In the genomic region with DNA sequence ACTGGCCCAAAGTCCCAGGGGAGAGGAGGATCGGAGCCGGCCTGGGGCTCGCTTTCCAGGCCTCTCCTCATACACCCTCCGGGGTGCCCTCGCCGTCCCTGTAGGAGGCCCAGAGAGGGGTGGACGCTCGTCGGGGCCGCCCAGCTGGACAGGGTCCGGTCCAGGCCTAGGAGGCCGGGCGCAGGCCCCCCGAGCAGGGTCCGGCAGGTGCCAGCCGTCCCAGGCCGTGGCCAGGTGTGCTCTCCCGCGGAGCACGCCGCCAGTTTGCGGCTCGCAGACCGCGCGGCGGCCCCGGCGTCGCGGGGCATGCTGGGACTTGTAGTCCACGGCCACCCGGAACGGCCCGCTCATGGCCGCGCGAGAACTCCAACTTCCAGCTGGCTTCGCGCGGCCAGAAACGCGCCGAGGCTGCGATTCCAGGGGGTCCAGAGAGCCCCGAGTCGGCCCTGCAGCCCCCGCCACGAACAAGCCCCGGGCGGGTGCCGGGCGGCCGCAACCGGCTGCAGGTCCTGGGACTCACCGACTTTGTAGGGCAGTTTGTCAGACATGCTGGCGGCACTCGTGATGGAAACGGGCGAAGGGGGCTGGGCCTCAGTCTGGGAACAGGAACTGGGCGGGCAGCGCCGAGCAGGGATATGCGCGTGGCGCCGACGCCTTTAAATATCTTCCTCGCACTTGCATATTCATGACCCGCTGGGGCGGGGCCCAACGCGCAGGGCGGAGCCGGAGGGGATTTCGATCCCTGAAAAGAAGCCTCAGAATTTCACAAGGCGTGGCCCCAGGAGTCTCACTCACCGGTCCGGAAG, we compare ENCODE assay signal across 1 cellular context.
TF ChIP-seq lines count a peak whose summit lies in the region.

A gene (minus strand): TSS at position 633 of the 806 bp plus-strand sequence. CDS start 85 bp downstream, at position 548.

TF ChIP-seq in HepG2, 621 proteins besides CTCF, POLR2A, EP300 and RAD21 (continued from another document and continues in another):
- TF ChIP-seq, protein P1, sequence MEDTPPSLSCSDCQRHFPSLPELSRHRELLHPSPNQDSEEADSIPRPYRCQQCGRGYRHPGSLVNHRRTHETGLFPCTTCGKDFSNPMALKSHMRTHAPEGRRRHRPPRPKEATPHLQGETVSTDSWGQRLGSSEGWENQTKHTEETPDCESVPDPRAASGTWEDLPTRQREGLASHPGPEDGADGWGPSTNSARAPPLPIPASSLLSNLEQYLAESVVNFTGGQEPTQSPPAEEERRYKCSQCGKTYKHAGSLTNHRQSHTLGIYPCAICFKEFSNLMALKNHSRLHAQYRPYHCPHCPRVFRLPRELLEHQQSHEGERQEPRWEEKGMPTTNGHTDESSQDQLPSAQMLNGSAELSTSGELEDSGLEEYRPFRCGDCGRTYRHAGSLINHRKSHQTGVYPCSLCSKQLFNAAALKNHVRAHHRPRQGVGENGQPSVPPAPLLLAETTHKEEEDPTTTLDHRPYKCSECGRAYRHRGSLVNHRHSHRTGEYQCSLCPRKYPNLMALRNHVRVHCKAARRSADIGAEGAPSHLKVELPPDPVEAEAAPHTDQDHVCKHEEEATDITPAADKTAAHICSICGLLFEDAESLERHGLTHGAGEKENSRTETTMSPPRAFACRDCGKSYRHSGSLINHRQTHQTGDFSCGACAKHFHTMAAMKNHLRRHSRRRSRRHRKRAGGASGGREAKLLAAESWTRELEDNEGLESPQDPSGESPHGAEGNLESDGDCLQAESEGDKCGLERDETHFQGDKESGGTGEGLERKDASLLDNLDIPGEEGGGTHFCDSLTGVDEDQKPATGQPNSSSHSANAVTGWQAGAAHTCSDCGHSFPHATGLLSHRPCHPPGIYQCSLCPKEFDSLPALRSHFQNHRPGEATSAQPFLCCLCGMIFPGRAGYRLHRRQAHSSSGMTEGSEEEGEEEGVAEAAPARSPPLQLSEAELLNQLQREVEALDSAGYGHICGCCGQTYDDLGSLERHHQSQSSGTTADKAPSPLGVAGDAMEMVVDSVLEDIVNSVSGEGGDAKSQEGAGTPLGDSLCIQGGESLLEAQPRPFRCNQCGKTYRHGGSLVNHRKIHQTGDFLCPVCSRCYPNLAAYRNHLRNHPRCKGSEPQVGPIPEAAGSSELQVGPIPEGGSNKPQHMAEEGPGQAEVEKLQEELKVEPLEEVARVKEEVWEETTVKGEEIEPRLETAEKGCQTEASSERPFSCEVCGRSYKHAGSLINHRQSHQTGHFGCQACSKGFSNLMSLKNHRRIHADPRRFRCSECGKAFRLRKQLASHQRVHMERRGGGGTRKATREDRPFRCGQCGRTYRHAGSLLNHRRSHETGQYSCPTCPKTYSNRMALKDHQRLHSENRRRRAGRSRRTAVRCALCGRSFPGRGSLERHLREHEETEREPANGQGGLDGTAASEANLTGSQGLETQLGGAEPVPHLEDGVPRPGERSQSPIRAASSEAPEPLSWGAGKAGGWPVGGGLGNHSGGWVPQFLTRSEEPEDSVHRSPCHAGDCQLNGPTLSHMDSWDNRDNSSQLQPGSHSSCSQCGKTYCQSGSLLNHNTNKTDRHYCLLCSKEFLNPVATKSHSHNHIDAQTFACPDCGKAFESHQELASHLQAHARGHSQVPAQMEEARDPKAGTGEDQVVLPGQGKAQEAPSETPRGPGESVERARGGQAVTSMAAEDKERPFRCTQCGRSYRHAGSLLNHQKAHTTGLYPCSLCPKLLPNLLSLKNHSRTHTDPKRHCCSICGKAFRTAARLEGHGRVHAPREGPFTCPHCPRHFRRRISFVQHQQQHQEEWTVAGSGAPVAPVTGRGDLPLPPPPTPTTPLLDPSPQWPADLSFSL (CRISPR knock-in tag; IDR thresholded peaks at IDR 0.05): no peak
- TF ChIP-seq, protein P2, sequence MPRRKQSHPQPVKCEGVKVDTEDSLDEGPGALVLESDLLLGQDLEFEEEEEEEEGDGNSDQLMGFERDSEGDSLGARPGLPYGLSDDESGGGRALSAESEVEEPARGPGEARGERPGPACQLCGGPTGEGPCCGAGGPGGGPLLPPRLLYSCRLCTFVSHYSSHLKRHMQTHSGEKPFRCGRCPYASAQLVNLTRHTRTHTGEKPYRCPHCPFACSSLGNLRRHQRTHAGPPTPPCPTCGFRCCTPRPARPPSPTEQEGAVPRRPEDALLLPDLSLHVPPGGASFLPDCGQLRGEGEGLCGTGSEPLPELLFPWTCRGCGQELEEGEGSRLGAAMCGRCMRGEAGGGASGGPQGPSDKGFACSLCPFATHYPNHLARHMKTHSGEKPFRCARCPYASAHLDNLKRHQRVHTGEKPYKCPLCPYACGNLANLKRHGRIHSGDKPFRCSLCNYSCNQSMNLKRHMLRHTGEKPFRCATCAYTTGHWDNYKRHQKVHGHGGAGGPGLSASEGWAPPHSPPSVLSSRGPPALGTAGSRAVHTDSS (CRISPR knock-in tag; conservative IDR thresholded peaks at IDR 0.05): no peak; the same call in 1 of the 2 replicates
- TF ChIP-seq SAFB2 (CRISPR knock-in tag; IDR thresholded peaks at IDR 0.05; ENCODE audit: borderline replicate concordance, low read depth) (peak; percentile 96; the same call in 1 of the 2 replicates), CHCHD3 (CRISPR knock-in tag; IDR thresholded peaks at IDR 0.05) (peak; percentile 93; the same call in 1 of the 2 replicates), ZNF484 (CRISPR knock-in tag; IDR thresholded peaks at IDR 0.05; ENCODE audit: borderline replicate concordance, low read depth) (no peak), AGO2 (optimal IDR thresholded peaks at IDR 0.05; ENCODE audit: low read depth, low read length) (peak; percentile 96), GTF2F1 (IDR thresholded peaks at IDR 0.05; ENCODE audit: low read length) (peak; percentile 79; the same call in 1 of the 2 replicates), MAFG (CRISPR knock-in tag; IDR thresholded peaks at IDR 0.05) (peak; percentile 45; the same call in 1 of the 2 replicates), ZNF709 (CRISPR knock-in tag; IDR thresholded peaks at IDR 0.05) (peak; percentile 94), ZNF34 (CRISPR knock-in tag; IDR thresholded peaks at IDR 0.05; ENCODE audit: borderline replicate concordance) (peak; percentile 69; the same call in 1 of the 2 replicates), ZNF337 (CRISPR knock-in tag; IDR thresholded peaks at IDR 0.05; ENCODE audit: borderline replicate concordance, low read depth) (peak; percentile 33), ZNF12 (CRISPR knock-in tag; IDR thresholded peaks at IDR 0.05) (peak; percentile 8; the same call in 1 of the 2 replicates), PITX1 (CRISPR knock-in tag; IDR thresholded peaks at IDR 0.05) (no peak; the same call in 1 of the 2 replicates), ELF1 (CRISPR knock-in tag; IDR thresholded peaks at IDR 0.05) (peak; percentile 93), SETDB1 (CRISPR knock-in tag; IDR thresholded peaks at IDR 0.05; ENCODE audit: borderline replicate concordance) (no peak), ARNT (IDR thresholded peaks at IDR 0.05) (no peak), HCFC1 (IDR thresholded peaks at IDR 0.05; ENCODE audit: low read depth, low read length) (peak; percentile 94), FIP1L1 (IDR thresholded peaks at IDR 0.05; ENCODE audit: borderline replicate concordance, insufficient read depth, low read depth, low read length) (peak; percentile 36; the same call in 1 of the 2 replicates), MED13 (CRISPR knock-in tag; IDR thresholded peaks at IDR 0.05) (peak; percentile 52)
- TF ChIP-seq, protein P3, sequence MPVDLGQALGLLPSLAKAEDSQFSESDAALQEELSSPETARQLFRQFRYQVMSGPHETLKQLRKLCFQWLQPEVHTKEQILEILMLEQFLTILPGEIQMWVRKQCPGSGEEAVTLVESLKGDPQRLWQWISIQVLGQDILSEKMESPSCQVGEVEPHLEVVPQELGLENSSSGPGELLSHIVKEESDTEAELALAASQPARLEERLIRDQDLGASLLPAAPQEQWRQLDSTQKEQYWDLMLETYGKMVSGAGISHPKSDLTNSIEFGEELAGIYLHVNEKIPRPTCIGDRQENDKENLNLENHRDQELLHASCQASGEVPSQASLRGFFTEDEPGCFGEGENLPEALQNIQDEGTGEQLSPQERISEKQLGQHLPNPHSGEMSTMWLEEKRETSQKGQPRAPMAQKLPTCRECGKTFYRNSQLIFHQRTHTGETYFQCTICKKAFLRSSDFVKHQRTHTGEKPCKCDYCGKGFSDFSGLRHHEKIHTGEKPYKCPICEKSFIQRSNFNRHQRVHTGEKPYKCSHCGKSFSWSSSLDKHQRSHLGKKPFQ (CRISPR knock-in tag; IDR thresholded peaks at IDR 0.05; ENCODE audit: insufficient replicate concordance): peak; percentile 48
- TF ChIP-seq, protein P4, sequence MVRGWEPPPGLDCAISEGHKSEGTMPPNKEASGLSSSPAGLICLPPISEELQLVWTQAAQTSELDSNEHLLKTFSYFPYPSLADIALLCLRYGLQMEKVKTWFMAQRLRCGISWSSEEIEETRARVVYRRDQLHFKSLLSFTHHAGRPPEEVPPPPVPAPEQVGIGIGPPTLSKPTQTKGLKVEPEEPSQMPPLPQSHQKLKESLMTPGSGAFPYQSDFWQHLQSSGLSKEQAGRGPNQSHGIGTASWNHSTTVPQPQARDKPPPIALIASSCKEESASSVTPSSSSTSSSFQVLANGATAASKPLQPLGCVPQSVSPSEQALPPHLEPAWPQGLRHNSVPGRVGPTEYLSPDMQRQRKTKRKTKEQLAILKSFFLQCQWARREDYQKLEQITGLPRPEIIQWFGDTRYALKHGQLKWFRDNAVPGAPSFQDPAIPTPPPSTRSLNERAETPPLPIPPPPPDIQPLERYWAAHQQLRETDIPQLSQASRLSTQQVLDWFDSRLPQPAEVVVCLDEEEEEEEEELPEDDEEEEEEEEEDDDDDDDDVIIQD (CRISPR knock-in tag; IDR thresholded peaks at IDR 0.05; ENCODE audit: low read depth): 0 out of 2 replicates have a peak, but pooled peaks have one; percentile 26
- TF ChIP-seq, protein P5, sequence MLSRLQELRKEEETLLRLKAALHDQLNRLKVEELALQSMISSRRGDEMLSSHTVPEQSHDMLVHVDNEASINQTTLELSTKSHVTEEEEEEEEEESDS (CRISPR knock-in tag; IDR thresholded peaks at IDR 0.05; ENCODE audit: borderline replicate concordance): peak; percentile 46; the same call in 1 of the 2 replicates
- TF ChIP-seq, protein P6, sequence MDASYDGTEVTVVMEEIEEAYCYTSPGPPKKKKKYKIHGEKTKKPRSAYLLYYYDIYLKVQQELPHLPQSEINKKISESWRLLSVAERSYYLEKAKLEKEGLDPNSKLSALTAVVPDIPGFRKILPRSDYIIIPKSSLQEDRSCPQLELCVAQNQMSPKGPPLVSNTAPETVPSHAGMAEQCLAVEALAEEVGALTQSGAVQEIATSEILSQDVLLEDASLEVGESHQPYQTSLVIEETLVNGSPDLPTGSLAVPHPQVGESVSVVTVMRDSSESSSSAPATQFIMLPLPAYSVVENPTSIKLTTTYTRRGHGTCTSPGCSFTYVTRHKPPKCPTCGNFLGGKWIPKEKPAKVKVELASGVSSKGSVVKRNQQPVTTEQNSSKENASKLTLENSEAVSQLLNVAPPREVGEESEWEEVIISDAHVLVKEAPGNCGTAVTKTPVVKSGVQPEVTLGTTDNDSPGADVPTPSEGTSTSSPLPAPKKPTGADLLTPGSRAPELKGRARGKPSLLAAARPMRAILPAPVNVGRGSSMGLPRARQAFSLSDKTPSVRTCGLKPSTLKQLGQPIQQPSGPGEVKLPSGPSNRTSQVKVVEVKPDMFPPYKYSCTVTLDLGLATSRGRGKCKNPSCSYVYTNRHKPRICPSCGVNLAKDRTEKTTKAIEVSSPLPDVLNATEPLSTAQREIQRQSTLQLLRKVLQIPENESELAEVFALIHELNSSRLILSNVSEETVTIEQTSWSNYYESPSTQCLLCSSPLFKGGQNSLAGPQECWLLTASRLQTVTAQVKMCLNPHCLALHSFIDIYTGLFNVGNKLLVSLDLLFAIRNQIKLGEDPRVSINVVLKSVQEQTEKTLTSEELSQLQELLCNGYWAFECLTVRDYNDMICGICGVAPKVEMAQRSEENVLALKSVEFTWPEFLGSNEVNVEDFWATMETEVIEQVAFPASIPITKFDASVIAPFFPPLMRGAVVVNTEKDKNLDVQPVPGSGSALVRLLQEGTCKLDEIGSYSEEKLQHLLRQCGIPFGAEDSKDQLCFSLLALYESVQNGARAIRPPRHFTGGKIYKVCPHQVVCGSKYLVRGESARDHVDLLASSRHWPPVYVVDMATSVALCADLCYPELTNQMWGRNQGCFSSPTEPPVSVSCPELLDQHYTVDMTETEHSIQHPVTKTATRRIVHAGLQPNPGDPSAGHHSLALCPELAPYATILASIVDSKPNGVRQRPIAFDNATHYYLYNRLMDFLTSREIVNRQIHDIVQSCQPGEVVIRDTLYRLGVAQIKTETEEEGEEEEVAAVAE (CRISPR knock-in tag; IDR thresholded peaks at IDR 0.05; ENCODE audit: borderline replicate concordance): peak; percentile 81
- TF ChIP-seq, protein P7, sequence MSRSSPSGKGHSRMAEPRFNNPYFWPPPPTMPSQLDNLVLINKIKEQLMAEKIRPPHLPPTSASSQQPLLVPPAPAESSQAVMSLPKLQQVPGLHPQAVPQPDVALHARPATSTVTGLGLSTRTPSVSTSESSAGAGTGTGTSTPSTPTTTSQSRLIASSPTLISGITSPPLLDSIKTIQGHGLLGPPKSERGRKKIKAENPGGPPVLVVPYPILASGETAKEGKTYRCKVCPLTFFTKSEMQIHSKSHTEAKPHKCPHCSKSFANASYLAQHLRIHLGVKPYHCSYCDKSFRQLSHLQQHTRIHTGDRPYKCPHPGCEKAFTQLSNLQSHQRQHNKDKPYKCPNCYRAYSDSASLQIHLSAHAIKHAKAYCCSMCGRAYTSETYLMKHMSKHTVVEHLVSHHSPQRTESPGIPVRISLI (CRISPR knock-in tag; IDR thresholded peaks at IDR 0.05; ENCODE audit: borderline replicate concordance): peak; percentile 9; the same call in 1 of the 2 replicates
- TF ChIP-seq, protein P8, sequence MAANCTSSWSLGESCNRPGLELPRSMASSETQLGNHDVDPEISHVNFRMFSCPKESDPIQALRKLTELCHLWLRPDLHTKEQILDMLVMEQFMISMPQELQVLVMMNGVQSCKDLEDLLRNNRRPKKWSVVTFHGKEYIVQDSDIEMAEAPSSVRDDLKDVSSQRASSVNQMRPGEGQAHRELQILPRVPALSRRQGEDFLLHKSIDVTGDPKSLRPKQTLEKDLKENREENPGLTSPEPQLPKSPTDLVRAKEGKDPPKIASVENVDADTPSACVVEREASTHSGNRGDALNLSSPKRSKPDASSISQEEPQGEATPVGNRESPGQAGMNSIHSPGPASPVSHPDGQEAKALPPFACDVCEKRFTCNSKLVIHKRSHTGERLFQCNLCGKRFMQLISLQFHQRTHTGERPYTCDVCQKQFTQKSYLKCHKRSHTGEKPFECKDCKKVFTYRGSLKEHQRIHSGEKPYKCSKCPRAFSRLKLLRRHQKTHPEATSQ (CRISPR knock-in tag; IDR thresholded peaks at IDR 0.05; ENCODE audit: borderline replicate concordance): peak; percentile 76; the same call in 1 of the 2 replicates
- TF ChIP-seq, protein P9, sequence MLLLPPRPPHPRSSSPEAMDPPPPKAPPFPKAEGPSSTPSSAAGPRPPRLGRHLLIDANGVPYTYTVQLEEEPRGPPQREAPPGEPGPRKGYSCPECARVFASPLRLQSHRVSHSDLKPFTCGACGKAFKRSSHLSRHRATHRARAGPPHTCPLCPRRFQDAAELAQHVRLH (CRISPR knock-in tag; IDR thresholded peaks at IDR 0.05; ENCODE audit: borderline replicate concordance, low read depth): peak; percentile 94; the same call in 1 of the 2 replicates
- TF ChIP-seq, protein P10, sequence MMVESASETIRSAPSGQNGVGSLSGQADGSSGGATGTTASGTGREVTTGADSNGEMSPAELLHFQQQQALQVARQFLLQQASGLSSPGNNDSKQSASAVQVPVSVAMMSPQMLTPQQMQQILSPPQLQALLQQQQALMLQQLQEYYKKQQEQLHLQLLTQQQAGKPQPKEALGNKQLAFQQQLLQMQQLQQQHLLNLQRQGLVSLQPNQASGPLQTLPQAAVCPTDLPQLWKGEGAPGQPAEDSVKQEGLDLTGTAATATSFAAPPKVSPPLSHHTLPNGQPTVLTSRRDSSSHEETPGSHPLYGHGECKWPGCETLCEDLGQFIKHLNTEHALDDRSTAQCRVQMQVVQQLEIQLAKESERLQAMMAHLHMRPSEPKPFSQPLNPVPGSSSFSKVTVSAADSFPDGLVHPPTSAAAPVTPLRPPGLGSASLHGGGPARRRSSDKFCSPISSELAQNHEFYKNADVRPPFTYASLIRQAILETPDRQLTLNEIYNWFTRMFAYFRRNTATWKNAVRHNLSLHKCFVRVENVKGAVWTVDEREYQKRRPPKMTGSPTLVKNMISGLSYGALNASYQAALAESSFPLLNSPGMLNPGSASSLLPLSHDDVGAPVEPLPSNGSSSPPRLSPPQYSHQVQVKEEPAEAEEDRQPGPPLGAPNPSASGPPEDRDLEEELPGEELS (CRISPR knock-in tag; IDR thresholded peaks at IDR 0.05): peak; percentile 76
